ENCODE assay signal across 1 cellular context in genomic region chr14:90256354-90257131, GRCh38.
A peak's percentile ranks its signal among the peaks of the same experiment; 100 is the strongest.
TF ChIP-seq lines count a peak whose summit lies in the region.

TSS of gene PSMC1 (plus strand) at chr14:90256553. CDS start at chr14:90256598, 45 bp downstream.

TF ChIP-seq in HepG2, 621 proteins besides CTCF, POLR2A, EP300 and RAD21 (continued from another document):
- TF ChIP-seq CREM (IDR thresholded peaks at IDR 0.05): peak; percentile 72
- no peak for TF ChIP-seq CREM (CRISPR knock-in tag; IDR thresholded peaks at IDR 0.05)
